Comparison of ENCODE assay signal across 19 cellular contexts in genomic region chr21:26788783-26789182, GRCh38. TPM values are rescaled to one million over a fixed set of nuclear protein-coding genes. Genes with fewer than 3 reads are reported as not detected.
DNase-seq lines count a peak whose midpoint lies in the region; ATAC-seq and TF ChIP-seq lines count a peak whose summit lies in the region.
"Had no signal": no experiment of that assay in that cellular context is flagged by ENCODE, and none has a peak within 500 bp of the region (broad histone marks: within the 10 kb centered on the region; RNA-seq: fewer than 3 reads in every experiment).

No MANE protein-coding gene starts in this region.

- no peak overlapping the region for H3K27ac ChIP-seq in fibroblast of lung (ENCODE audit: insufficient read depth, low read length)
- peak overlapping the region in 1 of 2 donors; percentile 71 for H3K27ac ChIP-seq in aorta (ENCODE audit: low read depth in 1 of 2, low read length in 2 of 2)
- H3K27ac ChIP-seq: brain microvascular endothelial cell, SJCRH30 had no signal

- H3K9me3 ChIP-seq in fibroblast of lung (ENCODE audit: control insufficient read depth, insufficient read depth, low read depth, low read length) (no peaks in the 10 kb centered on the region), aorta (ENCODE audit: control insufficient read depth, low read length) (no peaks in the 10 kb centered on the region)
- H3K9me3 ChIP-seq: SJCRH30 had no signal

- peak overlapping the region; percentile 52 for H3K4me2 ChIP-seq in fibroblast of lung (ENCODE audit: extremely low read depth, insufficient read depth, low read length)

- no peak for TF ChIP-seq CTCF in fibroblast of lung (conservative IDR thresholded peaks at IDR 0.05 in 1 of 2, IDR thresholded peaks at IDR 0.05 in 1 of 2; ENCODE audit: low read depth in 1 of 2, low read length in 2 of 2)

- DNase-seq in fibroblast of lung (ENCODE audit: low read depth in 2 of 2) = peak in 1 of 2 donors; percentile 95
- peak; percentile 11 to 39 for DNase-seq in left colon
- DNase-seq in posterior vena cava (ENCODE audit: low spot score) = peak; percentile 87
- DNase-seq in aorta = peak in 1 of 2 donors; percentile 78
- DNase-seq in amygdala (lab: John Stamatoyannopoulos, UW) = no peak
- no peak for DNase-seq in DMS79 (lab: John Stamatoyannopoulos, UW)
- DNase-seq: activated CD4-positive, alpha-beta T cell treated with anti-CD3 and anti-CD28 coated beads for 4 hours; activated naive CD8-positive, alpha-beta T cell treated with anti-CD3 and anti-CD28 coated beads for 36 hours; brain microvascular endothelial cell; CD8-positive, alpha-beta memory T cell; DMS53; KG1; MV-4-11; NCI-H1694 treated with DMSO at 0.1 percent for 48 hours; NCI-H748 treated with DMSO at 0.1 percent for 48 hours; OCI-M1; SJCRH30 had no signal

- peak overlapping the region; percentile 83 for H2AFZ ChIP-seq in fibroblast of lung (ENCODE audit: low read length)

- WGBS in aorta, 2 donors = 9 to 11% methylated on average over 8 of the region's 8 CpGs

- no peaks in the 10 kb centered on the region for H4K20me1 ChIP-seq in fibroblast of lung (ENCODE audit: control insufficient read depth, extremely low read depth, insufficient read depth, low read length)

- intact Hi-C loops in left colon (cut with DNase I, micrococcal nuclease) = no loop called here
- intact Hi-C loops in posterior vena cava (cut with DNase I) = no loop called here
- intact Hi-C loops in aorta (cut with DNase I) = loop anchor here (10.0 kb wide), 2 partner anchors 1966 to 1986 kb away; no protein-coding TSS in a partner anchor

- H3K36me3 ChIP-seq in fibroblast of lung (ENCODE audit: control insufficient read depth, insufficient read depth, low read length) (no peaks in the 10 kb centered on the region), aorta (ENCODE audit: control insufficient read depth in 1 of 2, insufficient read depth in 2 of 2, low read length in 1 of 2) (no peaks in the 10 kb centered on the region)
- H3K36me3 ChIP-seq: brain microvascular endothelial cell, SJCRH30 had no signal

- H3K27me3 ChIP-seq in fibroblast of lung (ENCODE audit: control insufficient read depth, insufficient read depth, low read length) = no peaks in the 10 kb centered on the region
- no peaks in the 10 kb centered on the region for H3K27me3 ChIP-seq in aorta (ENCODE audit: control insufficient read depth in 1 of 2, insufficient read depth in 2 of 2, low read length in 1 of 2)
- H3K27me3 ChIP-seq: brain microvascular endothelial cell, SJCRH30 had no signal

- H3K4me3 ChIP-seq in fibroblast of lung (replicated peaks in 1 of 4; ENCODE audit: control extremely low read depth in 1 of 4, insufficient read depth in 1 of 4, low read depth in 3 of 4, low read length in 4 of 4) (no peak overlapping the region), aorta (ENCODE audit: low read length in 2 of 2) (no peak overlapping the region)
- H3K4me3 ChIP-seq: SJCRH30 had no signal

- H3K4me1 ChIP-seq in fibroblast of lung (ENCODE audit: control insufficient read depth, extremely low read depth, insufficient read depth, low read length) = peaks cover 3% of the 10 kb centered on the region
- H3K4me1 ChIP-seq in aorta (ENCODE audit: control insufficient read depth in 1 of 2, insufficient read depth in 2 of 2, low read length in 2 of 2) = peaks cover 0 to 12% of the 10 kb centered on the region in 2 donors
- H3K4me1 ChIP-seq: SJCRH30 had no signal

- ATAC-seq in left colon (no peak), aorta (ENCODE audit: low FRiP score) (peak; percentile 85), HG03045 (IDR thresholded peaks at IDR 0.05; ENCODE audit: unreplicated experiment) (no peak)
- ATAC-seq: activated T-helper 17 cell treated with anti-CD3 and anti-CD28 coated beads, Interleukin-2, amount 50 U/mL, for 72 hours had no signal

- no peaks in the 10 kb centered on the region for H3K79me2 ChIP-seq in fibroblast of lung (ENCODE audit: control insufficient read depth, insufficient read depth, low read length)

- no peak overlapping the region for H3K9ac ChIP-seq in fibroblast of lung (ENCODE audit: insufficient read depth, low read length)

RNA-seq across cellular contexts. Expression of gene ADAMTS1, which starts 56.4 kb away (rescaled TPM):
- total RNA-seq in fibroblast of lung (186 and 199 TPM in 2 replicates), left colon (10 to 100 TPM; 12.6 to 20.6 TPM), posterior vena cava (100 to 1,000 TPM; 216 to 406 TPM), aorta (100 to 1,000 TPM; 265 to 750 TPM)
- polyA plus RNA-seq in fibroblast of lung (200 and 208 TPM in 2 replicates), aorta (100 to 1,000 TPM in 1 of 2 donors, 10 to 100 TPM in 1; 39.3 to 384 TPM)
- 119 and 123 TPM in 2 replicates for polyA plus RNA-seq in fibroblast of lung (2012)
- 886 and 1,145 TPM in 2 replicates for polyA minus RNA-seq in fibroblast of lung (ENCODE audit: low replicate concordance)
- total RNA-seq: CD8-positive, alpha-beta memory T cell had no signal

Comparison
In these comparisons a context has a peak if more than half of its experiments do, and no peak if none do; other contexts are left out.
1. DNase-seq: peak in left colon (2 of 2) and posterior vena cava (single experiment); none in amygdala (0 of 56) and DMS79 (single experiment).
2. intact Hi-C loops: an anchor here in aorta (10.0 kb wide); none called in left colon and posterior vena cava.